18 cellular contexts compared by ENCODE assay signal in the genomic region with DNA sequence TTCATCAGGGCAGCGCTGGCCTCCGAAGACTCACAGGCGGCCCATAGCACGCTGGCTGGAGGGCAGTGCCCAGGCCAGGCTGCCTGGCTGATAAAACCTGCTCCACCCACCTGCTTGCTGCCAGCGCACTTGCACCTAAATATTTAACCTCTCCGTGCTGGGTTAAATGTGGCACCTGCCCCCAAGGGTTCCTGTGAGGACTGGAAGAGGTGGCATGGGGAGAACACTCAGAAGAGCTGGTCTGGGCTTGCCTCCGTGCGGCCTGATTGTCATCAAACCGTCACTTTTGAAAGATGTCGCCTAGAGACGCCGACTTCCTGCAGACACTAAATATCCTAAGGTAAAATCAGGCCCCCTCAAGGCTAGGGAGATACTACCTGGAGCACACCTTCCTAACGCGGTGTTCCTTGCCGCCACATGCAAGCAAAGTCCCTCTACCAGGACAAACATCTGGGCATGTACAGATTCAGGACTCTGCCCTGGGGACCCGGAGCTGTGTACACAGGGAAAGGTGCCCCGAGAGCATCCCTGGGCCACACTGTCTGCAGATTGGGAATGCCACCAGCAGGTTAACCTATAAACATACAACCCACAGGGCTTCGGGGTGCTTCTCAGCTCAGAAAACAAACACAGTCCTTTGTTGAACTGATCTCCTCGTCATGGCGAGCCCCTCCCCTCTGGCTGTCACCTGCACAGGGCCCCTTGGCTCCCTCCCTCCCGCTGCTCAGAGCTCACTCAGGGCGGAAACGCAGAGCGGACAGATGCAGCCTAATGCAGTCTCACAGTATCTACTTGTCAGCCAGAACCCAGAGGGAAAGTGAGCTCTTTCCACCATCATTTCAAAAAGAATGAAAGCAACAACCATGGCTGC.
DNase-seq lines count a peak whose midpoint lies in the region; ATAC-seq, FAIRE-seq and TF ChIP-seq lines count a peak whose summit lies in the region.
"Had no signal": no experiment of that assay in that cellular context is flagged by ENCODE, and none has a peak within 500 bp of the region (broad histone marks: within the 10 kb centered on the region; RNA-seq: fewer than 3 reads in every experiment).

No MANE protein-coding gene starts in this region.

- H3K4me3 ChIP-seq in A673 (ENCODE audit: low read depth, low read length, poor library complexity, severe bottlenecking), result no peak overlapping the region
- H3K4me3 ChIP-seq: breast epithelium, lung, ovary had no signal

- DNase-seq in activated effector memory CD4-positive, alpha-beta T cell treated with anti-CD3 and anti-CD28 coated beads, Interleukin-2, amount 50 U/mL, for 16 hours, result peak; percentile 38
- no peak for DNase-seq in activated effector memory CD4-positive, alpha-beta T cell treated with Interleukin-2 at 50 U/mL for 16 hours
- DNase-seq in NCI-H510A (lab: John Stamatoyannopoulos, UW), result peak; percentile 79
- peak; percentile 65 for DNase-seq in left ventricle myocardium superior
- peak; percentile 74 for DNase-seq in type B pancreatic cell (ENCODE audit: extremely low spot score, unreplicated experiment)
- DNase-seq in A673 (ENCODE audit: low spot score), result no peak
- DNase-seq in urothelium cell line (ENCODE audit: low spot score), result no peak
- DNase-seq in HUDEP-2 (lab: John Stamatoyannopoulos, UW; ENCODE audit: unreplicated experiment in 76 of 76), result no peak
- DNase-seq: ACHN; activated CD4-positive, alpha-beta T cell treated with anti-CD3 and anti-CD28 coated beads, Interleukin-2, amount 50 U/mL, for 1 hour; H7; NCI-H1694 treated with DMSO at 0.1 percent for 48 hours had no signal

- H3K36me3 Mint-ChIP-seq in type B pancreatic cell, result peaks cover 15% of the 10 kb centered on the region

- no TSS peak for BruUV-seq in A673 (replicated peaks; lab: Mats Ljungman, UMichigan)

- H3K9me3 ChIP-seq in A673 (ENCODE audit: low read depth, low read length, poor library complexity, severe bottlenecking), result no peaks in the 10 kb centered on the region
- H3K9me3 ChIP-seq: breast epithelium, ovary had no signal

- peak overlapping the region; percentile 82 for H3K4me3 Mint-ChIP-seq in type B pancreatic cell
- H3K4me3 Mint-ChIP-seq: activated T-helper 17 cell treated with anti-CD3 and anti-CD28 coated beads, Interleukin-2, amount 50 U/mL, for 72 hours; T-helper 1 cell treated with Interleukin-12 subunit alpha and Interleukin-12 subunit beta and Interleukin-4 antibody, amounts not matched to agents 30 μg/mL and 1 μg/mL, for 36 hours had no signal

- no peaks in the 10 kb centered on the region for H3K36me3 ChIP-seq in A673 (ENCODE audit: insufficient read depth, low read length, poor library complexity, severe bottlenecking)
- H3K36me3 ChIP-seq: breast epithelium, ovary had no signal

- intact Hi-C loops in left ventricle myocardium superior (cut with micrococcal nuclease) (no loop called here), A673 (cut with micrococcal nuclease; ENCODE audit: unreplicated experiment) (no loop called here)

- CTCF ChIA-PET in A673 (lab: Charles Lee), result no interaction called here

- no peak overlapping the region for H3K27ac ChIP-seq in A673 (ENCODE audit: low read depth, low read length, poor library complexity, severe bottlenecking)
- H3K27ac ChIP-seq: breast epithelium, ovary had no signal

- peak; percentile 90 for ATAC-seq in left ventricle myocardium superior
- ATAC-seq: Panc1 had no signal

- no peaks in the 10 kb centered on the region for H3K27me3 Mint-ChIP-seq in type B pancreatic cell
- H3K27me3 Mint-ChIP-seq: activated T-helper 17 cell treated with anti-CD3 and anti-CD28 coated beads, Interleukin-2, amount 50 U/mL, for 72 hours had no signal

- peaks cover 25% of the 10 kb centered on the region for H3K4me1 Mint-ChIP-seq in type B pancreatic cell (ENCODE audit: unreplicated experiment)

- H3K27me3 ChIP-seq in A673 (replicated peaks; ENCODE audit: insufficient read depth, low read depth, low read length, poor library complexity), result no peaks in the 10 kb centered on the region
- H3K27me3 ChIP-seq: breast epithelium, ovary had no signal

- POLR2A ChIA-PET in A673 (lab: Charles Lee; ENCODE audit: low non-redundant PET), result interaction anchor here (0.6 kb wide), 1 partner anchor 68 kb away, joined by 3 read pairs; no protein-coding TSS in a partner anchor

- FAIRE-seq in urothelium cell line (lab: Jason Lieb, UNC), result no peak

- no peak for TF ChIP-seq CTCF in type B pancreatic cell (conservative IDR thresholded peaks at IDR 0.05)
- TF ChIP-seq CTCF in A673 (conservative IDR thresholded peaks at IDR 0.05; ENCODE audit: low read depth, low read length), result no peak

- H3K27ac Mint-ChIP-seq in type B pancreatic cell, result peak overlapping the region; percentile 99
- H3K27ac Mint-ChIP-seq: T-helper 1 cell treated with Interleukin-12 subunit alpha and Interleukin-12 subunit beta and Interleukin-4 antibody, amounts not matched to agents 30 μg/mL and 1 μg/mL, for 36 hours had no signal

- H3K4me1 ChIP-seq in A673 (ENCODE audit: insufficient read depth, low read length, poor library complexity, severe bottlenecking), result no peaks in the 10 kb centered on the region
- H3K4me1 ChIP-seq: breast epithelium had no signal

- no peaks in the 10 kb centered on the region for H3K9me3 Mint-ChIP-seq in type B pancreatic cell

Comparison
In these comparisons a context has a peak if more than half of its experiments do, and no peak if none do; other contexts are left out.
1. DNase-seq: peak in activated effector memory CD4-positive, alpha-beta T cell treated with anti-CD3 and anti-CD28 coated beads, Interleukin-2, amount 50 U/mL, for 16 hours (single experiment), NCI-H510A (single experiment), left ventricle myocardium superior (single experiment) and type B pancreatic cell (single experiment); none in activated effector memory CD4-positive, alpha-beta T cell treated with Interleukin-2 at 50 U/mL for 16 hours (single experiment), A673 (single experiment), urothelium cell line (single experiment) and HUDEP-2 (0 of 76).